Comparison of ENCODE assay signal across 18 cellular contexts in genomic region chr10:76456190-76456589, GRCh38.
DNase-seq lines count a peak whose midpoint lies in the region; ATAC-seq and TF ChIP-seq lines count a peak whose summit lies in the region.
"Had no signal": no experiment of that assay in that cellular context is flagged by ENCODE, and none has a peak within 500 bp of the region (broad histone marks: within the 10 kb centered on the region; RNA-seq: fewer than 3 reads in every experiment).

No MANE protein-coding gene starts in this region.

- H3K27ac ChIP-seq in PC-3 (ENCODE audit: low read length) (no peak overlapping the region), dorsolateral prefrontal cortex (no peak overlapping the region)
- no peak overlapping the region for H3K27ac ChIP-seq in CD4-positive, alpha-beta memory T cell (ENCODE audit: low read depth, low read length)
- H3K27ac ChIP-seq: BLaER1, neutrophil, Peyer's patch had no signal

- intact Hi-C loops in PC-3 (cut with micrococcal nuclease): no loop called here
- intact Hi-C loops in CD4-positive, alpha-beta memory T cell (cut with micrococcal nuclease): no loop called here
- intact Hi-C loops in dorsolateral prefrontal cortex (cut with DNase I): no loop called here

- H3F3A ChIP-seq in PC-3 (ENCODE audit: low read length, unreplicated experiment): no peaks in the 10 kb centered on the region

- H3K27ac Mint-ChIP-seq in CD4-positive, alpha-beta memory T cell: no peak overlapping the region

- H3K27me3 ChIP-seq in PC-3 (ENCODE audit: low read length) (peaks cover 48% of the 10 kb centered on the region), dorsolateral prefrontal cortex (peaks cover 0 to 3% (median 0%) of the 10 kb centered on the region in 45 donors)
- H3K27me3 ChIP-seq in CD4-positive, alpha-beta memory T cell (ENCODE audit: insufficient read depth, low read length): no peaks in the 10 kb centered on the region
- H3K27me3 ChIP-seq: adrenal gland, BLaER1, neutrophil, Peyer's patch, sigmoid colon had no signal

- no peaks in the 10 kb centered on the region for H4K20me1 ChIP-seq in PC-3 (ENCODE audit: low read length)
- H4K20me1 ChIP-seq: BLaER1 had no signal

- TF ChIP-seq CTCF in PC-3 (conservative IDR thresholded peaks at IDR 0.05; ENCODE audit: low read depth, low read length) (no peak), dorsolateral prefrontal cortex (IDR thresholded peaks at IDR 0.05 in 54 of 56, conservative IDR thresholded peaks at IDR 0.05 in 2 of 56; ENCODE audit: low read depth in 1 of 56, partially characterized antibody in 56 of 56) (no peak)

- CTCF ChIA-PET in PC-3 (lab: Charles Lee): no interaction called here
- CTCF ChIA-PET in CD4-positive, alpha-beta memory T cell (lab: Charles Lee; ENCODE audit: partially characterized antibody): no interaction called here

- H3K9me2 ChIP-seq in PC-3 (replicated peaks; ENCODE audit: low read length): no peaks in the 10 kb centered on the region

- H3K4me3 ChIP-seq in PC-3 (ENCODE audit: low read length) (no peak overlapping the region), dorsolateral prefrontal cortex (no peak overlapping the region)
- no peak overlapping the region for H3K4me3 ChIP-seq in CD4-positive, alpha-beta memory T cell (ENCODE audit: low read length in 2 of 2)
- H3K4me3 ChIP-seq: adrenal gland, BLaER1, Peyer's patch, sigmoid colon had no signal

- no peaks in the 10 kb centered on the region for H3K9me3 ChIP-seq in PC-3 (ENCODE audit: low read length)
- no peaks in the 10 kb centered on the region for H3K9me3 ChIP-seq in CD4-positive, alpha-beta memory T cell (ENCODE audit: control insufficient read depth in 1 of 2, low read length in 2 of 2)
- H3K9me3 ChIP-seq: adrenal gland, BLaER1, neutrophil, Peyer's patch, sigmoid colon had no signal

- H3K4me3 Mint-ChIP-seq in CD4-positive, alpha-beta memory T cell: no peak overlapping the region
- H3K4me3 Mint-ChIP-seq: stimulated activated naive CD8-positive, alpha-beta T cell treated with anti-CD3 and anti-CD28 coated beads, Interleukin-15, amount 100 ng/mL, for 72 hours had no signal

- no peaks in the 10 kb centered on the region for H3K36me3 ChIP-seq in PC-3 (ENCODE audit: low read depth, low read length)
- H3K36me3 ChIP-seq in CD4-positive, alpha-beta memory T cell (ENCODE audit: insufficient read depth, low read length): no peaks in the 10 kb centered on the region
- H3K36me3 ChIP-seq: adrenal gland, BLaER1, neutrophil, Peyer's patch, sigmoid colon had no signal

- no peaks in the 10 kb centered on the region for H3K4me1 ChIP-seq in PC-3 (ENCODE audit: insufficient read depth, low read length)
- H3K4me1 ChIP-seq in CD4-positive, alpha-beta memory T cell (ENCODE audit: insufficient read depth, low read length): no peaks in the 10 kb centered on the region
- H3K4me1 ChIP-seq: BLaER1 had no signal

- no peaks in the 10 kb centered on the region for H3K27me3 Mint-ChIP-seq in CD4-positive, alpha-beta memory T cell
- H3K27me3 Mint-ChIP-seq: stimulated activated naive CD8-positive, alpha-beta T cell treated with anti-CD3 and anti-CD28 coated beads, Interleukin-15, amount 100 ng/mL, for 72 hours had no signal

- H3K9me3 Mint-ChIP-seq in CD4-positive, alpha-beta memory T cell: peaks cover 0 to 7% (median 1%) of the 10 kb centered on the region in 8 donors

- 0 out of 2 replicates have a peak overlapping the region, but pooled peaks have one; percentile 2 for H2AFZ ChIP-seq in PC-3 (ENCODE audit: low read length)

- H3K9ac ChIP-seq in PC-3 (ENCODE audit: low read length): no peak overlapping the region
- H3K9ac ChIP-seq: BLaER1 had no signal

- H3K4me1 Mint-ChIP-seq in CD4-positive, alpha-beta memory T cell: no peaks in the 10 kb centered on the region
- H3K4me1 Mint-ChIP-seq: stimulated activated naive CD8-positive, alpha-beta T cell treated with anti-CD3 and anti-CD28 coated beads, Interleukin-15, amount 100 ng/mL, for 72 hours had no signal

- DNase-seq in PC-3: peak; percentile 69
- peak; percentile 41 for DNase-seq in fibroblast of gingiva (ENCODE audit: low read depth)
- no peak for DNase-seq in left lobe of liver (ENCODE audit: low spot score)
- DNase-seq in CD4-positive, alpha-beta memory T cell: no peak
- DNase-seq in NOMO-1 (lab: John Stamatoyannopoulos, UW; ENCODE audit: unreplicated experiment in 2 of 2): no peak
- no peak for DNase-seq in dorsolateral prefrontal cortex
- DNase-seq in mucosa of gallbladder (ENCODE audit: low spot score): no peak
- DNase-seq: activated CD4-positive, alpha-beta T cell treated with anti-CD3 and anti-CD28 coated beads for 48 hours; activated effector memory CD4-positive, alpha-beta T cell treated with anti-CD3 and anti-CD28 coated beads, Interleukin-2, amount 50 U/mL, for 16 hours; GDM1; NCI-H226; Peyer's patch; sigmoid colon; stimulated activated naive CD8-positive, alpha-beta T cell treated with anti-CD3 and anti-CD28 coated beads, Interleukin-15, amount 100 ng/mL, for 72 hours; SW 1271 had no signal

- no peaks in the 10 kb centered on the region for H3K79me2 ChIP-seq in PC-3 (ENCODE audit: low read length)

- ATAC-seq in PC-3: peak; percentile 57; the same call in 1 of the 2 replicates
- peak; percentile 43 for ATAC-seq in left lobe of liver
- ATAC-seq: stimulated activated naive CD8-positive, alpha-beta T cell treated with anti-CD3 and anti-CD28 coated beads, Interleukin-15, amount 100 ng/mL, for 72 hours had no signal

- POLR2A ChIA-PET in PC-3 (lab: Charles Lee; ENCODE audit: unreplicated experiment): interaction anchor here (0.7 kb wide), 1 partner anchor 12 kb away, joined by 3 read pairs; no protein-coding TSS in a partner anchor
- POLR2A ChIA-PET in CD4-positive, alpha-beta memory T cell (lab: Charles Lee; ENCODE audit: partially characterized antibody): no interaction called here

- no peak overlapping the region for H3K4me2 ChIP-seq in PC-3 (ENCODE audit: low read length)
- H3K4me2 ChIP-seq: BLaER1 had no signal

- no TSS peak for BruUV-seq in PC-3 (replicated peaks; lab: Mats Ljungman, UMichigan)

- no peaks in the 10 kb centered on the region for H3K36me3 Mint-ChIP-seq in CD4-positive, alpha-beta memory T cell

Comparison
In these comparisons a context has a peak if more than half of its experiments do, and no peak if none do; other contexts are left out.
1. DNase-seq: peak in PC-3 (single experiment) and fibroblast of gingiva (single experiment); none in left lobe of liver (single experiment), CD4-positive, alpha-beta memory T cell (0 of 5), NOMO-1 (0 of 2), dorsolateral prefrontal cortex (0 of 10) and mucosa of gallbladder (single experiment).